1 cellular context compared by ENCODE assay signal in the genomic region with DNA sequence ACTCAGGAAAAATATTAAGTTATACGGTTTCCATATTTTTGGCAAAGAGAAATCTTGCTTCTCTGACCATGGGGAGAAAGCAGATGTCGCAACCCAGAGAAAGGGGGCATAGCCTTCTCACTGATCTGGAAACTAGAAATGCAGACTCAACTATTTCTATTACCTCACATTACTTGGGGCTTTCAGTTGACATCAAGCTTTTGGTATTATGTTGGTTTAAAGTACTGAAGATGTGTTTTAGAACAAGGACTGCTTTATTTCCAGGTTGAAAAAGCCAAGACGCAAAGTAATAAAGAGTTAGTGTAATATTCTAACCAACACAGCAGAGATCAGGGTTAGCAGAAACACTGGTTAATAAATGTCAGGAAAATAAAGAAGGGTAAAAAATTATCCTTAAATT.
TF ChIP-seq lines count a peak whose summit lies in the region.

No MANE protein-coding gene starts in this region.

TF ChIP-seq in HepG2, 621 proteins besides CTCF, POLR2A, EP300 and RAD21:
- TF ChIP-seq CEBPB (IDR thresholded peaks at IDR 0.05; ENCODE audit: borderline replicate concordance, low read depth, low read length), result peak; percentile 22; the same call in 1 of the 2 replicates
- no peak for TF ChIP-seq MLX (CRISPR knock-in tag; IDR thresholded peaks at IDR 0.05)
- TF ChIP-seq, protein P1, sequence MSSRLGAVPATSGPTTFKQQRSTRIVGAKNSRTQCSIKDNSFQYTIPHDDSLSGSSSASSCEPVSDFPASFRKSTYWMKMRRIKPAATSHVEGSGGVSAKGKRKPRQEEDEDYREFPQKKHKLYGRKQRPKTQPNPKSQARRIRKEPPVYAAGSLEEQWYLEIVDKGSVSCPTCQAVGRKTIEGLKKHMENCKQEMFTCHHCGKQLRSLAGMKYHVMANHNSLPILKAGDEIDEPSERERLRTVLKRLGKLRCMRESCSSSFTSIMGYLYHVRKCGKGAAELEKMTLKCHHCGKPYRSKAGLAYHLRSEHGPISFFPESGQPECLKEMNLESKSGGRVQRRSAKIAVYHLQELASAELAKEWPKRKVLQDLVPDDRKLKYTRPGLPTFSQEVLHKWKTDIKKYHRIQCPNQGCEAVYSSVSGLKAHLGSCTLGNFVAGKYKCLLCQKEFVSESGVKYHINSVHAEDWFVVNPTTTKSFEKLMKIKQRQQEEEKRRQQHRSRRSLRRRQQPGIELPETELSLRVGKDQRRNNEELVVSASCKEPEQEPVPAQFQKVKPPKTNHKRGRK (CRISPR knock-in tag; IDR thresholded peaks at IDR 0.05), result no peak
- TF ChIP-seq, protein P2, sequence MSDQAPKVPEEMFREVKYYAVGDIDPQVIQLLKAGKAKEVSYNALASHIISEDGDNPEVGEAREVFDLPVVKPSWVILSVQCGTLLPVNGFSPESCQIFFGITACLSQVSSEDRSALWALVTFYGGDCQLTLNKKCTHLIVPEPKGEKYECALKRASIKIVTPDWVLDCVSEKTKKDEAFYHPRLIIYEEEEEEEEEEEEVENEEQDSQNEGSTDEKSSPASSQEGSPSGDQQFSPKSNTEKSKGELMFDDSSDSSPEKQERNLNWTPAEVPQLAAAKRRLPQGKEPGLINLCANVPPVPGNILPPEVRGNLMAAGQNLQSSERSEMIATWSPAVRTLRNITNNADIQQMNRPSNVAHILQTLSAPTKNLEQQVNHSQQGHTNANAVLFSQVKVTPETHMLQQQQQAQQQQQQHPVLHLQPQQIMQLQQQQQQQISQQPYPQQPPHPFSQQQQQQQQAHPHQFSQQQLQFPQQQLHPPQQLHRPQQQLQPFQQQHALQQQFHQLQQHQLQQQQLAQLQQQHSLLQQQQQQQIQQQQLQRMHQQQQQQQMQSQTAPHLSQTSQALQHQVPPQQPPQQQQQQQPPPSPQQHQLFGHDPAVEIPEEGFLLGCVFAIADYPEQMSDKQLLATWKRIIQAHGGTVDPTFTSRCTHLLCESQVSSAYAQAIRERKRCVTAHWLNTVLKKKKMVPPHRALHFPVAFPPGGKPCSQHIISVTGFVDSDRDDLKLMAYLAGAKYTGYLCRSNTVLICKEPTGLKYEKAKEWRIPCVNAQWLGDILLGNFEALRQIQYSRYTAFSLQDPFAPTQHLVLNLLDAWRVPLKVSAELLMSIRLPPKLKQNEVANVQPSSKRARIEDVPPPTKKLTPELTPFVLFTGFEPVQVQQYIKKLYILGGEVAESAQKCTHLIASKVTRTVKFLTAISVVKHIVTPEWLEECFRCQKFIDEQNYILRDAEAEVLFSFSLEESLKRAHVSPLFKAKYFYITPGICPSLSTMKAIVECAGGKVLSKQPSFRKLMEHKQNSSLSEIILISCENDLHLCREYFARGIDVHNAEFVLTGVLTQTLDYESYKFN (CRISPR knock-in tag; conservative IDR thresholded peaks at IDR 0.05), result no peak
- TF ChIP-seq ZBTB7B (CRISPR knock-in tag; IDR thresholded peaks at IDR 0.05), result no peak
